Comparison of ENCODE assay signal across 14 cellular contexts in genomic region chr1:94532077-94532476, GRCh38. TPM values are rescaled to one million over a fixed set of nuclear protein-coding genes. Genes with fewer than 3 reads are reported as not detected.
A peak's percentile ranks its signal among the peaks of the same experiment; 100 is the strongest.
DNase-seq lines count a peak whose midpoint lies in the region; ATAC-seq, FAIRE-seq and TF ChIP-seq lines count a peak whose summit lies in the region.
"Had no signal": no experiment of that assay in that cellular context is flagged by ENCODE, and none has a peak within 500 bp of the region (broad histone marks: within the 10 kb centered on the region; RNA-seq: fewer than 3 reads in every experiment).

No MANE protein-coding gene starts in this region.

- H3K36me3 Mint-ChIP-seq in Calu3 (ENCODE audit: insufficient read depth, unreplicated experiment), result peaks cover 99% of the 10 kb centered on the region
- peaks cover 37% of the 10 kb centered on the region for H3K36me3 Mint-ChIP-seq in mesothelial cell of epicardium

- CTCF ChIA-PET in Calu3 (lab: Charles Lee), result no interaction called here

- H3K27me3 Mint-ChIP-seq in Calu3 (ENCODE audit: unreplicated experiment) (no peaks in the 10 kb centered on the region), mesothelial cell of epicardium (ENCODE audit: low read depth) (no peaks in the 10 kb centered on the region)

- H3K4me3 ChIP-seq in bronchial epithelial cell (ENCODE audit: low read depth, low read length), result no peak overlapping the region
- H3K4me3 ChIP-seq in dorsolateral prefrontal cortex, result peak overlapping the region in 1 of 59 donors; percentile 8
- H3K4me3 ChIP-seq: right atrium auricular region, SK-N-MC had no signal

- ATAC-seq in HG02759 (IDR thresholded peaks at IDR 0.05; ENCODE audit: unreplicated experiment), result no peak

- peaks cover 20% of the 10 kb centered on the region for H3K36me3 ChIP-seq in bronchial epithelial cell (ENCODE audit: control insufficient read depth, insufficient read depth, low read length)

- BruUV-seq in Calu3 (replicated peaks; lab: Mats Ljungman, UMichigan), result no TSS peak

- H3K4me1 Mint-ChIP-seq in Calu3 (ENCODE audit: low read depth, unreplicated experiment) (peaks cover 83% of the 10 kb centered on the region), mesothelial cell of epicardium (peaks cover 47% of the 10 kb centered on the region)

- FAIRE-seq in bronchial epithelial cell (lab: Jason Lieb, UNC) (no peak), frontal cortex (lab: Jason Lieb, UNC) (no peak)
- FAIRE-seq: endothelial cell of umbilical vein had no signal

- H3K4me3 Mint-ChIP-seq in Calu3 (ENCODE audit: low read depth, unreplicated experiment) (peak overlapping the region; percentile 75), mesothelial cell of epicardium (no peak overlapping the region)

- intact Hi-C loops in Calu3 (cut with micrococcal nuclease; ENCODE audit: unreplicated experiment), result no loop called here
- intact Hi-C loops in dorsolateral prefrontal cortex (cut with DNase I), result no loop called here

- H3K27ac Mint-ChIP-seq in Calu3 (ENCODE audit: unreplicated experiment) (peak overlapping the region; percentile 82), mesothelial cell of epicardium (peak overlapping the region; percentile 32)

- no peaks in the 10 kb centered on the region for H3K27me3 ChIP-seq in bronchial epithelial cell (ENCODE audit: control insufficient read depth, insufficient read depth, low read length)
- H3K27me3 ChIP-seq in dorsolateral prefrontal cortex, result no peaks in the 10 kb centered on the region
- H3K27me3 ChIP-seq: right atrium auricular region had no signal

- H3K27ac ChIP-seq in dorsolateral prefrontal cortex, result peak overlapping the region in 13 of 59 donors; percentile 5 to 71 (median 28)
- H3K27ac ChIP-seq: HL-60, right atrium auricular region, SK-N-MC had no signal

- DNase-seq in Calu3 (peak; percentile 56), NCI-H2107 treated with DMSO at 0.1 percent for 48 hours (lab: John Stamatoyannopoulos, UW; ENCODE audit: unreplicated experiment) (peak; percentile 46), bronchial epithelial cell (ENCODE audit: low read depth) (peak; percentile 54), mesothelial cell of epicardium (ENCODE audit: low spot score in 2 of 2, unreplicated experiment in 2 of 2) (no peak), dorsolateral prefrontal cortex (no peak), frontal cortex (ENCODE audit: low spot score in 2 of 2) (no peak)
- DNase-seq in stimulated activated CD4-positive, alpha-beta T cell treated with anti-CD3 and anti-CD28 coated beads, Interleukin-1b, Interleukin-23, amount 100 ng/mL, for 48 hours, result no peak
- DNase-seq: Caco-2, NCI-H524 treated with DMSO at 0.1 percent for 48 hours had no signal

- H3K9me3 Mint-ChIP-seq in Calu3 (ENCODE audit: low read depth, unreplicated experiment) (no peaks in the 10 kb centered on the region), mesothelial cell of epicardium (no peaks in the 10 kb centered on the region)

- TF ChIP-seq CTCF in Calu3 (IDR thresholded peaks at IDR 0.05; ENCODE audit: unreplicated experiment), result no peak
- TF ChIP-seq CTCF in bronchial epithelial cell (IDR thresholded peaks at IDR 0.05; ENCODE audit: insufficient read depth, low read length, severe bottlenecking), result peak; percentile 16
- TF ChIP-seq CTCF in mesothelial cell of epicardium (IDR thresholded peaks at IDR 0.05; ENCODE audit: unreplicated experiment), result no peak
- TF ChIP-seq CTCF in dorsolateral prefrontal cortex (IDR thresholded peaks at IDR 0.05 in 54 of 56, conservative IDR thresholded peaks at IDR 0.05 in 2 of 56; ENCODE audit: low read depth in 1 of 56, partially characterized antibody in 56 of 56), result peak in 20 of 56 donors; percentile 7 to 51 (median 22)

RNA-seq across cellular contexts. Expression of gene F3, which starts 9.5 kb away (rescaled TPM):
- total RNA-seq in Calu3 (2022) (344 and 387 TPM in 2 replicates), bronchial epithelial cell (326 and 618 TPM in 2 replicates), mesothelial cell of epicardium (23.9 to 28.8 TPM (median 25.2 TPM) in 3 replicates), dorsolateral prefrontal cortex (100 to 1,000 TPM in 30 of 120 experiments, 10 to 100 TPM in 90; 22.0 to 366 (median 64.5) TPM), frontal cortex (24.9 TPM)

Comparison
In these comparisons a context has a peak if more than half of its experiments do, and no peak if none do; other contexts are left out.
1. DNase-seq: peak in Calu3 (single experiment), NCI-H2107 treated with DMSO at 0.1 percent for 48 hours (single experiment) and bronchial epithelial cell (single experiment); none in mesothelial cell of epicardium (0 of 2), dorsolateral prefrontal cortex (0 of 10), stimulated activated CD4-positive, alpha-beta T cell treated with anti-CD3 and anti-CD28 coated beads, Interleukin-1b, Interleukin-23, amount 100 ng/mL, for 48 hours (single experiment) and frontal cortex (0 of 2).